10 cellular contexts compared by ENCODE assay signal in genomic region chr1:11707621-11708276, GRCh38. TPM values are rescaled to one million over a fixed set of nuclear protein-coding genes. Genes with fewer than 3 reads are reported as not detected.
A peak's percentile ranks its signal among the peaks of the same experiment; 100 is the strongest.
DNase-seq lines count a peak whose midpoint lies in the region; ATAC-seq and TF ChIP-seq lines count a peak whose summit lies in the region.
"Had no signal": no experiment of that assay in that cellular context is flagged by ENCODE, and none has a peak within 500 bp of the region (broad histone marks: within the 10 kb centered on the region; RNA-seq: fewer than 3 reads in every experiment).

No MANE protein-coding gene starts in this region.

- no peak for TF ChIP-seq CTCF in heart left ventricle (IDR thresholded peaks at IDR 0.05)
- no peak for TF ChIP-seq CTCF in tibial nerve (IDR thresholded peaks at IDR 0.05)

- no peak overlapping the region for H3K4me3 Mint-ChIP-seq in stimulated activated naive B cell treated with anti-CD40 and anti-IgM and Interleukin-4, amounts not matched to agents 10 μg/mL and 1 μg/mL and 100 μg/mL, for 72 hours
- no peak overlapping the region for H3K4me3 Mint-ChIP-seq in stimulated activated naive CD8-positive, alpha-beta T cell treated with anti-CD3 and anti-CD28 coated beads, Interleukin-15, amount 100 ng/mL, for 72 hours
- H3K4me3 Mint-ChIP-seq: T-helper 1 cell treated with Interleukin-12 subunit alpha and Interleukin-12 subunit beta and Interleukin-4 antibody, amounts not matched to agents 30 μg/mL and 1 μg/mL, for 36 hours had no signal

- no peaks in the 10 kb centered on the region for H3K9me3 Mint-ChIP-seq in stimulated activated naive B cell treated with anti-CD40 and anti-IgM and Interleukin-4, amounts not matched to agents 10 μg/mL and 1 μg/mL and 100 μg/mL, for 72 hours
- no peaks in the 10 kb centered on the region for H3K9me3 Mint-ChIP-seq in stimulated activated naive CD8-positive, alpha-beta T cell treated with anti-CD3 and anti-CD28 coated beads, Interleukin-15, amount 100 ng/mL, for 72 hours
- H3K9me3 Mint-ChIP-seq: T-helper 1 cell treated with Interleukin-12 subunit alpha and Interleukin-12 subunit beta and Interleukin-4 antibody, amounts not matched to agents 30 μg/mL and 1 μg/mL, for 36 hours had no signal

- H3K36me3 ChIP-seq in heart left ventricle: no peaks in the 10 kb centered on the region
- no peaks in the 10 kb centered on the region for H3K36me3 ChIP-seq in tibial nerve

- 8 to 18% (median 15%) methylated on average over 17 of the region's 17 CpGs for WGBS in heart left ventricle, 4 donors
- 38 to 53% methylated on average over 15 to 17 of the region's 17 CpGs for WGBS in tibial nerve, 2 donors

- H3K4me1 ChIP-seq in heart left ventricle: peaks cover 0 to 13% (median 9%) of the 10 kb centered on the region in 12 donors
- peaks cover 0 to 27% (median 2%) of the 10 kb centered on the region in 4 donors for H3K4me1 ChIP-seq in tibial nerve

- intact Hi-C loops in heart left ventricle (cut with DNase I): loop anchor here in 2 of 10 donors (5.0 kb wide), 2 partner anchors 35 to 670 kb away; no protein-coding TSS in a partner anchor

- DNase-seq in DMS 273 (lab: John Stamatoyannopoulos, UW; ENCODE audit: unreplicated experiment) (peak; percentile 75), DMS 273 treated with DMSO at 0.1 percent for 48 hours (lab: John Stamatoyannopoulos, UW) (no peak), NCI-H446 treated with DMSO at 0.1 percent for 48 hours (lab: John Stamatoyannopoulos, UW) (peak; percentile 17), heart left ventricle (peak in 4 of 5 donors; percentile 75 to 89 (median 83)), tibial nerve (ENCODE audit: low spot score in 2 of 2) (no peak)
- no peak for DNase-seq in stimulated activated naive B cell treated with anti-CD40 and anti-IgM and Interleukin-4, amounts not matched to agents 10 μg/mL and 1 μg/mL and 100 μg/mL, for 72 hours
- DNase-seq in stimulated activated naive CD8-positive, alpha-beta T cell treated with anti-CD3 and anti-CD28 coated beads, Interleukin-15, amount 100 ng/mL, for 72 hours: no peak
- DNase-seq in activated CD8-positive, alpha-beta memory T cell treated with anti-CD3 and anti-CD28 coated beads, Interleukin-2, amount 50 U/mL, for 48 hours: no peak
- DNase-seq: 8988T had no signal

- H3K27me3 Mint-ChIP-seq in stimulated activated naive B cell treated with anti-CD40 and anti-IgM and Interleukin-4, amounts not matched to agents 10 μg/mL and 1 μg/mL and 100 μg/mL, for 72 hours: peaks cover 12 to 17% of the 10 kb centered on the region in 2 donors
- peaks cover 16% of the 10 kb centered on the region for H3K27me3 Mint-ChIP-seq in stimulated activated naive CD8-positive, alpha-beta T cell treated with anti-CD3 and anti-CD28 coated beads, Interleukin-15, amount 100 ng/mL, for 72 hours

- peaks cover 7 to 31% of the 10 kb centered on the region in 2 donors for H3K4me1 Mint-ChIP-seq in stimulated activated naive B cell treated with anti-CD40 and anti-IgM and Interleukin-4, amounts not matched to agents 10 μg/mL and 1 μg/mL and 100 μg/mL, for 72 hours
- peaks cover 17% of the 10 kb centered on the region for H3K4me1 Mint-ChIP-seq in stimulated activated naive CD8-positive, alpha-beta T cell treated with anti-CD3 and anti-CD28 coated beads, Interleukin-15, amount 100 ng/mL, for 72 hours

- H3K36me3 Mint-ChIP-seq in stimulated activated naive B cell treated with anti-CD40 and anti-IgM and Interleukin-4, amounts not matched to agents 10 μg/mL and 1 μg/mL and 100 μg/mL, for 72 hours: no peaks in the 10 kb centered on the region

- TF ChIP-seq POLR2A in heart left ventricle (IDR thresholded peaks at IDR 0.05): no peak
- TF ChIP-seq POLR2A in tibial nerve (IDR thresholded peaks at IDR 0.05): no peak

- H3K27ac ChIP-seq in heart left ventricle (peak overlapping the region in 6 of 12 donors; percentile 3 to 71 (median 51)), tibial nerve (no peak overlapping the region)

- ATAC-seq in heart left ventricle: peak; percentile 80 to 94 (median 88)
- ATAC-seq in stimulated activated naive B cell treated with anti-CD40 and anti-IgM and Interleukin-4, amounts not matched to agents 10 μg/mL and 1 μg/mL and 100 μg/mL, for 72 hours (replicated peaks): peak; percentile 33 to 58
- no peak for ATAC-seq in stimulated activated naive CD8-positive, alpha-beta T cell treated with anti-CD3 and anti-CD28 coated beads, Interleukin-15, amount 100 ng/mL, for 72 hours

- no peak for TF ChIP-seq EP300 in tibial nerve (IDR thresholded peaks at IDR 0.05)

- H3K27ac Mint-ChIP-seq in stimulated activated naive B cell treated with anti-CD40 and anti-IgM and Interleukin-4, amounts not matched to agents 10 μg/mL and 1 μg/mL and 100 μg/mL, for 72 hours: peak overlapping the region; percentile 31
- peak overlapping the region in 1 of 2 donors; percentile 40 for H3K27ac Mint-ChIP-seq in stimulated activated naive CD8-positive, alpha-beta T cell treated with anti-CD3 and anti-CD28 coated beads, Interleukin-15, amount 100 ng/mL, for 72 hours
- H3K27ac Mint-ChIP-seq: T-helper 1 cell treated with Interleukin-12 subunit alpha and Interleukin-12 subunit beta and Interleukin-4 antibody, amounts not matched to agents 30 μg/mL and 1 μg/mL, for 36 hours had no signal

- no peak overlapping the region for H3K4me3 ChIP-seq in heart left ventricle
- no peak overlapping the region for H3K4me3 ChIP-seq in tibial nerve

- H3K27me3 ChIP-seq in heart left ventricle: peaks cover 0 to 23% (median 0%) of the 10 kb centered on the region in 9 donors
- H3K27me3 ChIP-seq in tibial nerve: peaks cover 0 to 11% of the 10 kb centered on the region in 2 donors

- no peaks in the 10 kb centered on the region for H3K9me3 ChIP-seq in heart left ventricle
- no peaks in the 10 kb centered on the region for H3K9me3 ChIP-seq in tibial nerve

RNA-seq across cellular contexts. Expression of gene DRAXIN, which starts 16.2 kb away (rescaled TPM):
- total RNA-seq in heart left ventricle: under 1 TPM in 5 of 9 donors, not detected in 4; 0.09 to 0.29 (median 0.12) TPM
- under 1 TPM; 0.03 to 0.04 TPM for polyA plus RNA-seq in heart left ventricle
- total RNA-seq in tibial nerve: 1 to 10 TPM in 1 of 4 donors, under 1 TPM in 2, not detected in 1; under 0.01 to 1.2 (median 0.20) TPM

RNA-seq across cellular contexts. Expression of gene MAD2L2, which starts 26.8 kb away (rescaled TPM):
- total RNA-seq in heart left ventricle (10 to 100 TPM; 15.9 to 47.1 (median 18.5) TPM), tibial nerve (10 to 100 TPM; 28.2 to 56.1 (median 32.3) TPM)
- 10 to 100 TPM; 17.2 to 54.2 TPM for polyA plus RNA-seq in heart left ventricle

RNA-seq across cellular contexts. Expression of gene AGTRAP, which starts 28.2 kb away (rescaled TPM):
- total RNA-seq in heart left ventricle (10 to 100 TPM; 11.8 to 36.7 (median 24.5) TPM), tibial nerve (100 to 1,000 TPM in 1 of 4 donors, 10 to 100 TPM in 3; 35.6 to 118 (median 76.0) TPM)
- polyA plus RNA-seq in heart left ventricle: 100 to 1,000 TPM in 1 of 2 donors, 10 to 100 TPM in 1; 18.2 to 134 TPM

RNA-seq across cellular contexts. Expression of gene FBXO6, which starts 43.7 kb away (rescaled TPM):
- total RNA-seq in heart left ventricle (10 to 100 TPM in 4 of 9 donors, 1 to 10 TPM in 5; 5.6 to 23.3 (median 8.3) TPM), tibial nerve (10 to 100 TPM in 3 of 4 donors, 1 to 10 TPM in 1; 9.6 to 18.2 (median 13.8) TPM)
- 10 to 100 TPM in 1 of 2 donors, 1 to 10 TPM in 1; 5.6 to 10.9 TPM for polyA plus RNA-seq in heart left ventricle

RNA-seq across cellular contexts. Expression of gene FBXO44, which starts 53.1 kb away (rescaled TPM):
- total RNA-seq in heart left ventricle (10 to 100 TPM in 8 of 9 donors, 1 to 10 TPM in 1; 9.8 to 19.1 (median 15.1) TPM), tibial nerve (10 to 100 TPM; 24.1 to 59.4 (median 35.7) TPM)
- polyA plus RNA-seq in heart left ventricle: 10 to 100 TPM; 16.6 to 18.1 TPM

Comparison
In these comparisons a context has a peak if more than half of its experiments do, and no peak if none do; other contexts are left out.
1. DNase-seq: peak in DMS 273 (single experiment), NCI-H446 treated with DMSO at 0.1 percent for 48 hours (single experiment) and heart left ventricle (4 of 5); none in DMS 273 treated with DMSO at 0.1 percent for 48 hours (single experiment), stimulated activated naive B cell treated with anti-CD40 and anti-IgM and Interleukin-4, amounts not matched to agents 10 μg/mL and 1 μg/mL and 100 μg/mL, for 72 hours (single experiment), tibial nerve (0 of 2), stimulated activated naive CD8-positive, alpha-beta T cell treated with anti-CD3 and anti-CD28 coated beads, Interleukin-15, amount 100 ng/mL, for 72 hours (0 of 2) and activated CD8-positive, alpha-beta memory T cell treated with anti-CD3 and anti-CD28 coated beads, Interleukin-2, amount 50 U/mL, for 48 hours (single experiment).